ENCODE assay signal across 31 cellular contexts in the genomic region with DNA sequence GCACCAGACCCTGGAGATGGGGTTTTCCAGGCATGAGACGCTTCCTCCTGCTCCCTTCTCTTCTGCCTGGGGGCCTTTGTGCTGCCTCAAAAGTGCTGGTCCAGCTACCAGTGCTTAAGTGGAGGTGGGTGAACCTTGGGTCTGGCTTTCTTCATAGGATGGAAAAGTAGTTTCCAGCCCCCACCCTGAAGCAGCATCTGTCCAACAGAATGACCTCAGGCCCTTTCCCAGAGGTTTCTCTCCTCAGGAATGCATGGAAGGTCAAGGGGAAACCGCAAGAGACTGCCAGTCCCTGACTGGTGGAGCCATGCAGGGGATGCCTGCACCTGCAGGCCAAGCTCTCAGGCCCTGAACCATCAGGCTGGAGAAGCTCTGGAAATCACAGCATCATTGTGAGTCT.
"Had no signal": no experiment of that assay in that cellular context is flagged by ENCODE, and none has a peak within 500 bp of the region (broad histone marks: within the 10 kb centered on the region; RNA-seq: fewer than 3 reads in every experiment).

No MANE protein-coding gene starts in this region.

- H3K4me1 ChIP-seq: SJCRH30 had no signal

- H3K4me3 ChIP-seq: SJCRH30, SK-N-MC had no signal

- FAIRE-seq: TTC549 had no signal

- H3K36me3 ChIP-seq: brain microvascular endothelial cell, SJCRH30 had no signal

- H3K27me3 ChIP-seq: brain microvascular endothelial cell had no signal

- H3K9me3 ChIP-seq: SJCRH30 had no signal

- DNase-seq: activated CD4-positive, alpha-beta T cell treated with anti-CD3 and anti-CD28 coated beads, Interleukin-2, amount 10 ng/mL, durations not matched to agents 24 days and 14 days; activated CD4-positive, alpha-beta T cell treated with anti-CD3 and anti-CD28 coated beads, Interleukin-2, amount 50 U/mL, for 4 hours; activated CD8-positive, alpha-beta T cell treated with anti-CD3 and anti-CD28 coated beads for 36 hours; activated effector memory CD4-positive, alpha-beta T cell treated with anti-CD3 and anti-CD28 coated beads, Interleukin-2, amount 50 U/mL, for 16 hours; activated naive CD4-positive, alpha-beta T cell; activated naive CD4-positive, alpha-beta T cell treated with anti-CD3 and anti-CD28 coated beads, Interleukin-2, amount 50 U/mL, for 16 hours; activated naive CD8-positive, alpha-beta T cell treated with anti-CD3 and anti-CD28 coated beads for 36 hours; activated T-cell treated with anti-CD3 and anti-CD28 coated beads, Interleukin-2, amount 50 U/mL, for 1 hour; activated T-cell treated with anti-CD3 and anti-CD28 coated beads, Interleukin-2, amount 50 U/mL, for 72 hours; amniotic stem cell; aorta; brain microvascular endothelial cell; Kasumi-1; KG1; MM.1S; MV-4-11; NCI-H1092; NCI-H146; NCI-H187; NCI-H2029 treated with DMSO at 0.1 percent for 48 hours; NCI-H2107; NCI-H2171; NCI-H510A; NCI-H526; NCI-H748 treated with DMSO at 0.1 percent for 48 hours; OCI-M1; SHP77; SJCRH30 had no signal

- ATAC-seq: activated CD8-positive, alpha-beta T cell treated with anti-CD3 and anti-CD28 coated beads for 36 hours; activated T-cell treated with anti-CD3 and anti-CD28 coated beads, Interleukin-2, amount 50 U/mL, for 72 hours; activated T-helper 17 cell treated with anti-CD3 and anti-CD28 coated beads, Interleukin-2, amount 50 U/mL, for 72 hours had no signal

- H3K27ac ChIP-seq: brain microvascular endothelial cell, SJCRH30, SK-N-MC had no signal
